Comparison of ENCODE assay signal across 8 cellular contexts in genomic region chr5:113487411-113487778, GRCh38. TPM values are rescaled to one million over a fixed set of nuclear protein-coding genes. Genes with fewer than 3 reads are reported as not detected.
A peak's percentile ranks its signal among the peaks of the same experiment; 100 is the strongest.
DNase-seq lines count a peak whose midpoint lies in the region; TF ChIP-seq lines count a peak whose summit lies in the region.

No MANE protein-coding gene starts in this region.

- H3K4me3 ChIP-seq in parathyroid adenoma (ENCODE audit: low read depth, low read length), result peak overlapping the region; percentile 65

- H3K4me1 Mint-ChIP-seq in glutamatergic neuron (ENCODE audit: low read depth, unreplicated experiment), result no peaks in the 10 kb centered on the region

- peak overlapping the region; percentile 87 for H3K4me2 ChIP-seq in parathyroid adenoma (ENCODE audit: low read length)

- peak overlapping the region; percentile 67 for H3K27ac Mint-ChIP-seq in glutamatergic neuron (ENCODE audit: unreplicated experiment)

- TF ChIP-seq CTCF in VCaP (conservative IDR thresholded peaks at IDR 0.05), result no peak
- TF ChIP-seq CTCF in glutamatergic neuron (IDR thresholded peaks at IDR 0.05; ENCODE audit: partially characterized antibody, unreplicated experiment), result no peak
- no peak for TF ChIP-seq CTCF in parathyroid adenoma (IDR thresholded peaks at IDR 0.05)

- no peaks in the 10 kb centered on the region for H3K27me3 ChIP-seq in parathyroid adenoma (ENCODE audit: control insufficient read depth, insufficient read depth, low read length)

- no peaks in the 10 kb centered on the region for H3K36me3 ChIP-seq in parathyroid adenoma (ENCODE audit: control insufficient read depth, insufficient read depth, low read length)

- peak overlapping the region; percentile 86 for H2AFZ ChIP-seq in parathyroid adenoma

- no peak overlapping the region for H3K9ac ChIP-seq in parathyroid adenoma

- H3K9me3 ChIP-seq in parathyroid adenoma (ENCODE audit: control insufficient read depth, low read length), result no peaks in the 10 kb centered on the region

- peak; percentile 1 for DNase-seq in NCI-H146 (lab: John Stamatoyannopoulos, UW)
- DNase-seq in NCI-H146 treated with DMSO at 0.1 percent for 48 hours (lab: John Stamatoyannopoulos, UW; ENCODE audit: unreplicated experiment), result no peak
- no peak for DNase-seq in glutamatergic neuron
- no peak for DNase-seq in H4 (ENCODE audit: low spot score)
- DNase-seq in MV-4-11 (lab: John Stamatoyannopoulos, UW), result no peak
- DNase-seq in NCI-H82 (lab: John Stamatoyannopoulos, UW), result no peak

- H3K36me3 Mint-ChIP-seq in glutamatergic neuron (ENCODE audit: unreplicated experiment), result peaks cover 11% of the 10 kb centered on the region

- no peaks in the 10 kb centered on the region for H3K79me2 ChIP-seq in parathyroid adenoma

- peak overlapping the region; percentile 88 for H3K4me3 Mint-ChIP-seq in glutamatergic neuron (ENCODE audit: unreplicated experiment)

- peaks cover 5% of the 10 kb centered on the region for H3K9me3 Mint-ChIP-seq in glutamatergic neuron (ENCODE audit: unreplicated experiment)

- H3K27ac ChIP-seq in VCaP, result peak overlapping the region; percentile 86
- H3K27ac ChIP-seq in parathyroid adenoma, result peak overlapping the region; percentile 84

- H3K27me3 Mint-ChIP-seq in glutamatergic neuron (ENCODE audit: unreplicated experiment), result peaks cover 2% of the 10 kb centered on the region

- H3K4me1 ChIP-seq in parathyroid adenoma, result no peaks in the 10 kb centered on the region

RNA-seq across cellular contexts. Expression of gene MCC, which starts 0.9 kb away (rescaled TPM):
- 46.1 TPM for total RNA-seq in glutamatergic neuron (ENCODE audit: unreplicated experiment)
- 7.9 and 8.8 TPM in 2 replicates for total RNA-seq in H4 (2014; rRNA removed; shearing (Covaris generic))

RNA-seq across cellular contexts. Expression of gene YTHDC2, which starts 26.1 kb away (rescaled TPM):
- 39.9 TPM for total RNA-seq in glutamatergic neuron (ENCODE audit: unreplicated experiment)
- 11.6 and 15.3 TPM in 2 replicates for total RNA-seq in H4 (2014; rRNA removed; shearing (Covaris generic))

RNA-seq across cellular contexts. Expression of gene TSSK1B, which starts 52.6 kb away (rescaled TPM):
- 0.54 TPM for total RNA-seq in glutamatergic neuron (ENCODE audit: unreplicated experiment)
- not detected in 2 replicates for total RNA-seq in H4 (2014; rRNA removed; shearing (Covaris generic))
